In the genomic region with DNA sequence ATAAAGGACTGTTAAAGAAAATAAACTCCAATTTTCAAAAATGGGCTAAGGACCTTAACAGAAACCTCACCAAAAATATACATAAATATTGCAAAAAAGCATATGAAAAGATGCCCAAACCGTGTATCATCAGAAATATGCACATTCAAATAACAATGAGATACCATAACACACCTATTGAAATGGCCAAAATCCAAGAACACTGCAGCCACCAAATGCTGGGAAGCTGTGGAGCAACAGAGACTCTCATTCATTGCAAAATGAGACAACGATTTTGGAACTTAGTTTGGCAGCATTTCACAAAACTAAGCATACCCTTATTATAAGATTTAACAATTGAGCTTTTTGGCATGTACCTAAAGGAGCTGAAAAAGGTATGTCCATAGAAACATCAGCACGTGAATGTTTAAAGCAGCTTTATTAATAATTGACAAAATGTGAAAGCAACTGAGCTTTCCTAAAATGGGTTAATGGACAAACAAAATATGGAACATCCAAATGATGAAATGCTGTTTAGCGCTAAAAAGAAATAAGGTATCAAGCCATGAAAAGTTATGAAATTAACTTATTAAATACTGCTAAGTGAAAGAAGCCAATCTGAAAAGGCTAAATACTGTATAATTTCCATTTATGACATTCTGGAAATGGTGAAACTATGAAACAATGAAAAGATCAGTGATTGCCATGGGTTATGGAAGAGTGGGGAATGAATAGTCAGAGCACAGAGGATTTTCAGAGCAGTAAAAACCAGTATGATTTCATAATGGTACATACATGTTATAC, we compare ENCODE assay signal across 26 cellular contexts.
DNase-seq lines count a peak whose midpoint lies in the region; ATAC-seq, FAIRE-seq and TF ChIP-seq lines count a peak whose summit lies in the region.
"Had no signal": no experiment of that assay in that cellular context is flagged by ENCODE, and none has a peak within 500 bp of the region (broad histone marks: within the 10 kb centered on the region; RNA-seq: fewer than 3 reads in every experiment).

No MANE protein-coding gene starts in this region.

- FAIRE-seq in K562 (lab: Jason Lieb, UNC) = no peak
- FAIRE-seq: A549, G401.6, GM12892, GM19239, H54 had no signal

- peak in 1 of 2 experiments; percentile 5; a peak in 2 of 4 replicates for TF ChIP-seq RAD21 in K562 (CRISPR knock-in tag; conservative IDR thresholded peaks at IDR 0.05 in 1 of 2, IDR thresholded peaks at IDR 0.05 in 1 of 2)

- in situ Hi-C loops in K562 (cut with MboI) = loop anchor here (5.0 kb wide), 1 partner anchor 155 kb away; no protein-coding TSS in a partner anchor

- H3K27ac ChIP-seq in CD8-positive, alpha-beta memory T cell (ENCODE audit: low read depth, low read length) = peak overlapping the region; percentile 66
- H3K27ac ChIP-seq in HUES6 (ENCODE audit: low read depth, low read length) = peak overlapping the region; percentile 29; the same call in 1 of the 2 replicates
- no peak overlapping the region for H3K27ac ChIP-seq in SU-DHL-6 (ENCODE audit: low read depth, low read length)
- H3K27ac ChIP-seq in K562 (ENCODE audit: extremely low read depth, low read depth, low read length) = peak overlapping the region; percentile 97
- H3K27ac ChIP-seq: A549; BLaER1 treated with 17β-estradiol and CSF1 and Interleukin-3, amounts not matched to agents 10 nM and 100 nM had no signal

- no peaks in the 10 kb centered on the region for H3K36me3 Mint-ChIP-seq in CD8-positive, alpha-beta memory T cell
- no peaks in the 10 kb centered on the region for H3K36me3 Mint-ChIP-seq in natural killer cell treated with Interleukin-12 subunit alpha and Interleukin-12 subunit beta and Interleukin-15 and Interleukin-18, amount 100 ng/mL, for 72 hours
- H3K36me3 Mint-ChIP-seq: CD14-positive monocyte had no signal

- no peak for TF ChIP-seq POLR2A in K562 (conservative IDR thresholded peaks at IDR 0.05)

- H3K36me3 ChIP-seq in CD8-positive, alpha-beta memory T cell (ENCODE audit: insufficient read depth, low read length) = no peaks in the 10 kb centered on the region
- H3K36me3 ChIP-seq in HUES6 (ENCODE audit: control insufficient read depth, insufficient read depth, low read length) (no peaks in the 10 kb centered on the region), SU-DHL-6 (ENCODE audit: low read length) (0 out of 2 replicates have a peak, but pooled peaks cover 4% of the 10 kb centered on the region), K562 (ENCODE audit: control insufficient read depth, insufficient read depth, low read length) (peaks cover 13% of the 10 kb centered on the region; the same call in 1 of the 3 replicates)
- H3K36me3 ChIP-seq: BE2C; BLaER1 treated with 17β-estradiol and CSF1 and Interleukin-3, amounts not matched to agents 10 nM and 100 nM; HAP-1 had no signal

- ATAC-seq in K562 = peak; percentile 44
- ATAC-seq in natural killer cell treated with Interleukin-12 subunit alpha and Interleukin-12 subunit beta and Interleukin-15 and Interleukin-18, amount 100 ng/mL, for 72 hours = no peak
- ATAC-seq: A549 had no signal

- no peak overlapping the region for H3K4me3 Mint-ChIP-seq in CD8-positive, alpha-beta memory T cell
- no peak overlapping the region for H3K4me3 Mint-ChIP-seq in natural killer cell treated with Interleukin-12 subunit alpha and Interleukin-12 subunit beta and Interleukin-15 and Interleukin-18, amount 100 ng/mL, for 72 hours
- H3K4me3 Mint-ChIP-seq: CD14-positive monocyte; CD4-positive, alpha-beta T cell; HFFc6 had no signal

- no peaks in the 10 kb centered on the region for H3K4me1 ChIP-seq in CD8-positive, alpha-beta memory T cell (ENCODE audit: insufficient read depth, low read length)
- peaks cover 49% of the 10 kb centered on the region for H3K4me1 ChIP-seq in HUES6 (ENCODE audit: control insufficient read depth, insufficient read depth, low read length)
- peaks cover 0 to 4% of the 10 kb centered on the region in 2 experiments; a peak in 3 of 5 replicates for H3K4me1 ChIP-seq in K562 (replicated peaks in 1 of 2; ENCODE audit: control insufficient read depth in 2 of 2, insufficient read depth in 2 of 2, low read length in 2 of 2)
- H3K4me1 ChIP-seq: A549; BE2C; BLaER1 treated with 17β-estradiol and CSF1 and Interleukin-3, amounts not matched to agents 10 nM and 100 nM had no signal

- no peak overlapping the region for H3K27ac Mint-ChIP-seq in CD8-positive, alpha-beta memory T cell
- H3K27ac Mint-ChIP-seq in natural killer cell treated with Interleukin-12 subunit alpha and Interleukin-12 subunit beta and Interleukin-15 and Interleukin-18, amount 100 ng/mL, for 72 hours = no peak overlapping the region
- H3K27ac Mint-ChIP-seq: CD14-positive monocyte; CD4-positive, alpha-beta T cell; HFFc6 had no signal

- no peaks in the 10 kb centered on the region for H3K9me1 ChIP-seq in K562 (ENCODE audit: control insufficient read depth, insufficient read depth, low read length)

- no peaks in the 10 kb centered on the region for H3K79me2 ChIP-seq in SU-DHL-6 (ENCODE audit: insufficient read depth, low read length)
- H3K79me2 ChIP-seq in K562 (ENCODE audit: control insufficient read depth, insufficient read depth, low read length) = peaks cover 87% of the 10 kb centered on the region

- H3K27me3 Mint-ChIP-seq in CD8-positive, alpha-beta memory T cell = no peaks in the 10 kb centered on the region
- no peaks in the 10 kb centered on the region for H3K27me3 Mint-ChIP-seq in natural killer cell treated with Interleukin-12 subunit alpha and Interleukin-12 subunit beta and Interleukin-15 and Interleukin-18, amount 100 ng/mL, for 72 hours
- H3K27me3 Mint-ChIP-seq: CD4-positive, alpha-beta T cell had no signal

- CTCF ChIA-PET in CD8-positive, alpha-beta memory T cell (lab: Charles Lee) = no interaction called here
- CTCF ChIA-PET in K562 (lab: Yijun Ruan, JAX; ENCODE audit: low intra/inter-chr PET ratio) = no interaction called here

- H3K9ac ChIP-seq in HUES6 (ENCODE audit: low read length) (no peak overlapping the region), SU-DHL-6 (ENCODE audit: low read length) (no peak overlapping the region), K562 (ENCODE audit: insufficient read depth in 1 of 2, low read depth in 2 of 2, low read length in 2 of 2) (peak overlapping the region in 1 of 2 experiments; percentile 95; a peak in 2 of 4 replicates)
- H3K9ac ChIP-seq: BLaER1 treated with 17β-estradiol and CSF1 and Interleukin-3, amounts not matched to agents 10 nM and 100 nM had no signal

- intact Hi-C loops in K562 (cut with micrococcal nuclease) = loop anchor here (1.0 to 2.0 kb wide), 2 partner anchors 153 to 612 kb away; no protein-coding TSS in a partner anchor

- no peaks in the 10 kb centered on the region for H3K4me1 Mint-ChIP-seq in CD8-positive, alpha-beta memory T cell
- H3K4me1 Mint-ChIP-seq in natural killer cell treated with Interleukin-12 subunit alpha and Interleukin-12 subunit beta and Interleukin-15 and Interleukin-18, amount 100 ng/mL, for 72 hours (ENCODE audit: low read depth in 2 of 2) = no peaks in the 10 kb centered on the region
- H3K4me1 Mint-ChIP-seq: CD14-positive monocyte had no signal

- 1% methylated on average over 4 of the region's 4 CpGs for WGBS in K562 (ENCODE audit: insufficient coverage, low coverage, missing lambda C conversion rate)

- POLR2A ChIA-PET in CD8-positive, alpha-beta memory T cell (lab: Charles Lee) = no interaction called here
- POLR2A ChIA-PET in K562 (lab: Yijun Ruan, JAX) = interaction anchor here (0.6 kb wide), 1 partner anchor 161 kb away, joined by 3 read pairs; no protein-coding TSS in a partner anchor

- no peaks in the 10 kb centered on the region for H3K9me3 ChIP-seq in CD8-positive, alpha-beta memory T cell (ENCODE audit: low read length)
- H3K9me3 ChIP-seq in HUES6 (ENCODE audit: control insufficient read depth, insufficient read depth, low read depth, low read length) = peaks cover 6% of the 10 kb centered on the region
- no peaks in the 10 kb centered on the region for H3K9me3 ChIP-seq in SU-DHL-6 (ENCODE audit: insufficient read depth, low read length)
- 0 out of 2 replicates have a peak, but pooled peaks cover 5% of the 10 kb centered on the region for H3K9me3 ChIP-seq in K562 (replicated peaks; ENCODE audit: control insufficient read depth, insufficient read depth, low read depth, low read length)
- H3K9me3 ChIP-seq: A549; BE2C; BLaER1 treated with 17β-estradiol and CSF1 and Interleukin-3, amounts not matched to agents 10 nM and 100 nM; HAP-1 had no signal

- no peaks in the 10 kb centered on the region for H4K20me1 ChIP-seq in SU-DHL-6 (ENCODE audit: low read depth, low read length)
- no peaks in the 10 kb centered on the region for H4K20me1 ChIP-seq in K562 (replicated peaks; ENCODE audit: control insufficient read depth, insufficient read depth, low read length)
- H4K20me1 ChIP-seq: BLaER1 treated with 17β-estradiol and CSF1 and Interleukin-3, amounts not matched to agents 10 nM and 100 nM had no signal

- no peak for TF ChIP-seq CTCF in SU-DHL-6 (IDR thresholded peaks at IDR 0.05; ENCODE audit: insufficient read depth, low read length, poor library complexity, severe bottlenecking)
- TF ChIP-seq CTCF in K562 (IDR thresholded peaks at IDR 0.05 in 2 of 3, conservative IDR thresholded peaks at IDR 0.05 in 1 of 3; ENCODE audit: insufficient read depth in 2 of 3, low read depth in 1 of 3, low read length in 3 of 3) = no peak

- H3K27me3 ChIP-seq in CD8-positive, alpha-beta memory T cell (ENCODE audit: insufficient read depth, low read length, poor library complexity, severe bottlenecking) = no peaks in the 10 kb centered on the region
- no peaks in the 10 kb centered on the region for H3K27me3 ChIP-seq in HUES6 (ENCODE audit: control insufficient read depth, insufficient read depth, low read length)
- no peaks in the 10 kb centered on the region for H3K27me3 ChIP-seq in SU-DHL-6 (ENCODE audit: low read length)
- no peaks in the 10 kb centered on the region for H3K27me3 ChIP-seq in K562 (ENCODE audit: control insufficient read depth in 2 of 2, insufficient read depth in 2 of 2, low read length in 2 of 2)
- H3K27me3 ChIP-seq: BE2C; BLaER1 treated with 17β-estradiol and CSF1 and Interleukin-3, amounts not matched to agents 10 nM and 100 nM had no signal

- no TSS peak for BruUV-seq in K562 (replicated peaks; lab: Mats Ljungman, UMichigan)

- H3K9me2 ChIP-seq in SU-DHL-6 (replicated peaks; ENCODE audit: insufficient read depth, low read length) = no peaks in the 10 kb centered on the region

- no peak overlapping the region for H3K4me3 ChIP-seq in CD8-positive, alpha-beta memory T cell (ENCODE audit: low read length)
- H3K4me3 ChIP-seq in HUES6 (ENCODE audit: low read depth, low read length) = no peak overlapping the region
- H3K4me3 ChIP-seq in SU-DHL-6 (ENCODE audit: insufficient read depth, low read length, poor library complexity, severe bottlenecking) = no peak overlapping the region
- H3K4me3 ChIP-seq in K562 = peak overlapping the region; percentile 60
- H3K4me3 ChIP-seq: A549; BLaER1 treated with 17β-estradiol and CSF1 and Interleukin-3, amounts not matched to agents 10 nM and 100 nM; HAP-1 had no signal

- TF ChIP-seq EP300 in K562 (IDR thresholded peaks at IDR 0.05; ENCODE audit: low read length) = no peak

- H2AFZ ChIP-seq in SU-DHL-6 (ENCODE audit: low read depth, low read length, severe bottlenecking) = peak overlapping the region; percentile 9
- H2AFZ ChIP-seq in K562 (ENCODE audit: low read depth, low read length) = peak overlapping the region; percentile 30

- H3F3A ChIP-seq in SU-DHL-6 (ENCODE audit: insufficient read depth) = no peaks in the 10 kb centered on the region

- no peak overlapping the region for H3K4me2 ChIP-seq in SU-DHL-6 (ENCODE audit: low read depth, low read length, poor library complexity, severe bottlenecking)
- H3K4me2 ChIP-seq in K562 (ENCODE audit: insufficient read depth, low read length) = peak overlapping the region; percentile 82
- H3K4me2 ChIP-seq: A549; BLaER1 treated with 17β-estradiol and CSF1 and Interleukin-3, amounts not matched to agents 10 nM and 100 nM had no signal

- H3K9me3 Mint-ChIP-seq in CD8-positive, alpha-beta memory T cell = peaks cover 9 to 12% (median 11%) of the 10 kb centered on the region in 5 donors
- H3K9me3 Mint-ChIP-seq in natural killer cell treated with Interleukin-12 subunit alpha and Interleukin-12 subunit beta and Interleukin-15 and Interleukin-18, amount 100 ng/mL, for 72 hours = peaks cover 18% of the 10 kb centered on the region

- no peak for DNase-seq in CD8-positive, alpha-beta memory T cell
- DNase-seq in K562 (ENCODE audit: extremely low read depth in 1 of 4, low spot score in 3 of 4) = peak in 1 of 4 experiments; percentile 54
- DNase-seq in cerebellum (ENCODE audit: low spot score) = no peak
- no peak for DNase-seq in activated CD4-positive, CD25-positive, alpha-beta regulatory T cell treated with anti-CD3 and anti-CD28 coated beads, Interleukin-2, amount 50 U/mL, for 72 hours
- DNase-seq in natural killer cell treated with Interleukin-12 subunit alpha and Interleukin-12 subunit beta and Interleukin-15 and Interleukin-18, amount 100 ng/mL, for 72 hours (ENCODE audit: low spot score) = no peak
- DNase-seq: 8988T; ACHN; AML-193; BE2C; Calu3; CD4-positive, alpha-beta T cell; COR-L47; DMS153; DND-41; GOT3; HFFc6 had no signal
